In the genomic region with DNA sequence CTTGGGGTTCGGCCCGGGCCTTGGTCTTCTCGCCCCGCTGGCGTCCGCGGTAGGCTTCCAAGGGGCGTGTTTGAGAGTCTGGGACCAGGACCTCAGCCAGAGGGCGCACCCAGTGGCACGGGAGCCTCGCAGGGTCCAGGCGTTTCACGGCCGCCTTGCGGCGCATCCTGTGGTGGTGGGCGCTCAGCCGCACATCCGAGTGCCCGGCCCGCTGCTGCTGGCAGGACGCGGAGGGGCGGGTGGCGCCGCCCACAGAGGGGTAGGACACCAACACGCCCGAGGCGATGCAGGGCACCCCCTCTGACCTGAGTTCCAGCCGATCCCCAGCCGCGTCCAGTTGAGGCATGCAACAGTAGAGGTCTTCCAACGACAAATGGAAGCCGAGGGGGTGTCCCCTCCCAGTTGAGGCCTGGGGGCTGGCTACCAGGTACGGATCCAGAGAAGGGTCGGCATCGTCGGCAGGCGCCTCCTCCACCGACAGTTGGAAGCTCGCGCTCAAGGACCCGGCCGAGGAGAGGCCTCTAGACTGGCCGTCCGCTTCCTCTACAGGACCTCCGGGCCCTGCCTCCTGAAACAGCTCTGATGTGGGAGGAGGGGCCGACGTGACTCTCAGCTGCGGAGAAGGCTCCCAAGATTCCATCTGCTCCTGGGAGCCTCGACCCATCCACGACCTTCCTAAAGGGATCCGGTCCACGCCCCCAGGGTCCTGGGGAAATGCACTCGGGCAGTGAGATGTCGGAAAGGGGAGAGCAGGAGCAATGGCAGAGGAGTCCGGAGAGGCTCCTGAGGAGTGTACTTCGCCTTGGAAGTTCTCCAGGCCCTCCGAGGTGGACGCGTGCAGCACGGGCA, we compare ENCODE assay signal across 9 cellular contexts. TPM values are rescaled to one million over a fixed set of nuclear protein-coding genes. Genes with fewer than 3 reads are reported as not detected.
DNase-seq lines count a peak whose midpoint lies in the region; ATAC-seq lines count a peak whose summit lies in the region.
"Had no signal": no experiment of that assay in that cellular context is flagged by ENCODE, and none has a peak within 500 bp of the region (broad histone marks: within the 10 kb centered on the region; RNA-seq: fewer than 3 reads in every experiment).

No MANE protein-coding gene starts in this region.

- H3K4me1 ChIP-seq in GM23248 (ENCODE audit: insufficient read depth), result peaks cover 7% of the 10 kb centered on the region; the same call in 1 of the 2 replicates

- H3K27ac Mint-ChIP-seq in stimulated activated memory B cell treated with anti-CD40 and anti-IgM and Interleukin-4, amounts not matched to agents 10 μg/mL and 1 μg/mL and 100 μg/mL, for 72 hours, result peak overlapping the region; percentile 11

- in situ Hi-C loops in GM23248 (cut with MboI), result no loop called here

- no peaks in the 10 kb centered on the region for H3K9me3 Mint-ChIP-seq in stimulated activated memory B cell treated with anti-CD40 and anti-IgM and Interleukin-4, amounts not matched to agents 10 μg/mL and 1 μg/mL and 100 μg/mL, for 72 hours

- WGBS in GM23248 (ENCODE audit: low coverage in 1 of 2, low lambda C conversion rate in 2 of 2, missing lambda C conversion rate in 2 of 2), 2 experiments, result 5% methylated on average over 54 to 56 of the region's 62 CpGs

- DNase-seq in CD1c-positive myeloid dendritic cell (ENCODE audit: extremely low spot score) (peak; percentile 25), GM23248 (peak; percentile 74), amniotic epithelial cell (ENCODE audit: low read depth) (peak; percentile 43), iPS-NIHi11 (ENCODE audit: low spot score) (peak; percentile 58), NCI-H146 (lab: John Stamatoyannopoulos, UW) (no peak), NOMO-1 (lab: John Stamatoyannopoulos, UW; ENCODE audit: unreplicated experiment in 2 of 2) (no peak)

- H3K79me2 ChIP-seq in GM23248 (ENCODE audit: insufficient read depth), result no peaks in the 10 kb centered on the region

- peak overlapping the region; percentile 14; the same call in 1 of the 2 replicates for H3K27ac ChIP-seq in GM23248
- H3K27ac ChIP-seq: HL-60 had no signal

- peaks cover 1% of the 10 kb centered on the region; the same call in 1 of the 2 replicates for H3F3A ChIP-seq in GM23248 (ENCODE audit: insufficient read depth)

- peaks cover 45% of the 10 kb centered on the region for H3K4me1 Mint-ChIP-seq in stimulated activated memory B cell treated with anti-CD40 and anti-IgM and Interleukin-4, amounts not matched to agents 10 μg/mL and 1 μg/mL and 100 μg/mL, for 72 hours

- H3K4me2 ChIP-seq in GM23248 (ENCODE audit: unreplicated experiment), result peak overlapping the region; percentile 80

- no peaks in the 10 kb centered on the region for H3K36me3 ChIP-seq in GM23248 (ENCODE audit: low read depth)

- H3K9ac ChIP-seq in GM23248, result peak overlapping the region; percentile 82

- H2AFZ ChIP-seq in GM23248, result peak overlapping the region; percentile 96

- H3K9me2 ChIP-seq in GM23248 (ENCODE audit: insufficient read depth), result no peaks in the 10 kb centered on the region

- no peaks in the 10 kb centered on the region for H4K20me1 ChIP-seq in GM23248 (ENCODE audit: insufficient read depth)

- no peaks in the 10 kb centered on the region for H3K36me3 Mint-ChIP-seq in stimulated activated memory B cell treated with anti-CD40 and anti-IgM and Interleukin-4, amounts not matched to agents 10 μg/mL and 1 μg/mL and 100 μg/mL, for 72 hours

- no peaks in the 10 kb centered on the region for H3K27me3 Mint-ChIP-seq in stimulated activated memory B cell treated with anti-CD40 and anti-IgM and Interleukin-4, amounts not matched to agents 10 μg/mL and 1 μg/mL and 100 μg/mL, for 72 hours

- no peaks in the 10 kb centered on the region for H3K27me3 ChIP-seq in GM23248 (replicated peaks; ENCODE audit: insufficient read depth)

- H3K4me3 Mint-ChIP-seq in stimulated activated memory B cell treated with anti-CD40 and anti-IgM and Interleukin-4, amounts not matched to agents 10 μg/mL and 1 μg/mL and 100 μg/mL, for 72 hours, result peak overlapping the region; percentile 78

- ATAC-seq in stimulated activated memory B cell treated with anti-CD40 and anti-IgM and Interleukin-4, amounts not matched to agents 10 μg/mL and 1 μg/mL and 100 μg/mL, for 72 hours, result peak; percentile 67
- no peak for ATAC-seq in HG02970 (IDR thresholded peaks at IDR 0.05; ENCODE audit: low FRiP score, unreplicated experiment)

- no peaks in the 10 kb centered on the region for H3K9me3 ChIP-seq in GM23248 (ENCODE audit: low read depth)

- peak overlapping the region; percentile 71 for H3K4me3 ChIP-seq in GM23248

RNA-seq across cellular contexts. Expression of a gene that starts 6.3 kb away (rescaled TPM):
- 1.6 and 3.5 TPM in 2 replicates for total RNA-seq in GM23248 (2014; rRNA removed; shearing (Covaris generic))
- 6.0 TPM in 2 replicates for polyA plus RNA-seq in GM23248 (2016; fragmentation: Nextera tagmentation; extraction: Ambion mirVana)

RNA-seq across cellular contexts. Expression of a gene that starts 6.4 kb away (rescaled TPM):
- 33.4 and 45.0 TPM in 2 replicates for total RNA-seq in GM23248 (2014; rRNA removed; shearing (Covaris generic))
- 50.8 and 53.3 TPM in 2 replicates for polyA plus RNA-seq in GM23248 (2016; fragmentation: Nextera tagmentation; extraction: Ambion mirVana)

RNA-seq across cellular contexts. Expression of a gene that starts 26.6 kb away (rescaled TPM):
- total RNA-seq in GM23248 (2014; rRNA removed; shearing (Covaris generic)), result 13.5 and 17.5 TPM in 2 replicates
- polyA plus RNA-seq in GM23248 (2016; fragmentation: Nextera tagmentation; extraction: Ambion mirVana), result 13.0 and 14.5 TPM in 2 replicates

RNA-seq across cellular contexts. Expression of a gene that starts 35.0 kb away (rescaled TPM):
- total RNA-seq in GM23248 (2014; rRNA removed; shearing (Covaris generic)), result 172 and 176 TPM in 2 replicates
- polyA plus RNA-seq in GM23248 (2016; fragmentation: Nextera tagmentation; extraction: Ambion mirVana), result 169 and 171 TPM in 2 replicates

RNA-seq across cellular contexts. Expression of a gene that starts 39.8 kb away (rescaled TPM):
- 10.9 and 32.5 TPM in 2 replicates for total RNA-seq in GM23248 (2014; rRNA removed; shearing (Covaris generic))
- 3.8 and 4.9 TPM in 2 replicates for polyA plus RNA-seq in GM23248 (2016; fragmentation: Nextera tagmentation; extraction: Ambion mirVana)

Comparison
In these comparisons a context has a peak if more than half of its experiments do, and no peak if none do; other contexts are left out.
1. DNase-seq: peak in CD1c-positive myeloid dendritic cell (single experiment), GM23248 (single experiment), amniotic epithelial cell (single experiment) and iPS-NIHi11 (single experiment); none in NCI-H146 (single experiment) and NOMO-1 (0 of 2).